Comparison of ENCODE assay signal across 24 cellular contexts in the genomic region with DNA sequence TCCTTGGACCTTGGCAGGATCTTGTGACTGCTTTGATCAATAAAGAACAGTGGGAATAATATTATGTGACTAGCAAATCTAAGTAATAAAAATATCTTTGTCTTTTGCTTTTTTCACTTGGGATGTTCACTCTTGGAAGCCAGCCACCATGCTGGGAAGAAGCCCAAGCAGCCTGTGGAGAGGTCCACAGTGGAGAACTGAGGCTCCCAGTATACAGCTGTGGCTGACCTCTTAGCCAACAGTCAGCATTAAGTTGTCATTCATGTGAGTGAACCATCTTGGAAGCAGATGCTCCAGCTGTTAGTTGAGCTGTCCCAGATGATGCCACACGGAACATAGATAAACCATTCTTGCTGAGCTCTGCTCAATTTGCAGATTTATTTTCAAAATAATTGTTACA.
"Had no signal": no experiment of that assay in that cellular context is flagged by ENCODE, and none has a peak within 500 bp of the region (broad histone marks: within the 10 kb centered on the region; RNA-seq: fewer than 3 reads in every experiment).

No MANE protein-coding gene starts in this region.

- H3K4me1 Mint-ChIP-seq: memory B cell; naive thymus-derived CD4-positive, alpha-beta T cell; neural progenitor cell had no signal

- H3K4me1 ChIP-seq: breast epithelium, esophagus squamous epithelium, gastroesophageal sphincter, neural progenitor cell, psoas muscle, right lobe of liver, tibial artery had no signal

- H3K4me2 ChIP-seq: hepatocyte, neural progenitor cell had no signal

- H3K27me3 ChIP-seq: breast epithelium, esophagus squamous epithelium, gastroesophageal sphincter, hepatocyte, neural progenitor cell, right lobe of liver, tibial artery had no signal

- H3K36me3 Mint-ChIP-seq: memory B cell; naive thymus-derived CD4-positive, alpha-beta T cell; neural progenitor cell had no signal

- H3K27ac ChIP-seq: breast epithelium, esophagus squamous epithelium, gastroesophageal sphincter, hepatocyte, neural progenitor cell, psoas muscle, right lobe of liver, tibial artery, WERI-Rb-1 had no signal

- H3K27me3 Mint-ChIP-seq: dendritic cell treated with granulocyte-macrophage colony-stimulating factor and Interleukin-4, amounts not matched to agents 40 ng/mL and 50 ng/mL, for 4 days; naive thymus-derived CD4-positive, alpha-beta T cell had no signal

- H3K4me3 Mint-ChIP-seq: dendritic cell treated with granulocyte-macrophage colony-stimulating factor and Interleukin-4, amounts not matched to agents 40 ng/mL and 50 ng/mL, for 4 days; memory B cell; naive thymus-derived CD4-positive, alpha-beta T cell; neural progenitor cell had no signal

- H3K36me3 ChIP-seq: breast epithelium, esophagus squamous epithelium, gastroesophageal sphincter, neural progenitor cell, right lobe of liver, tibial artery, WERI-Rb-1 had no signal

- H3K79me2 ChIP-seq: hepatocyte had no signal

- DNase-seq: activated CD4-positive, alpha-beta T cell treated with anti-CD3 and anti-CD28 coated beads for 1 hour; activated CD8-positive, alpha-beta memory T cell treated with anti-CD3 and anti-CD28 coated beads for 24 hours; activated CD8-positive, alpha-beta memory T cell treated with anti-CD3 and anti-CD28 coated beads, Interleukin-2, amount 50 U/mL, for 48 hours; activated effector memory CD4-positive, alpha-beta T cell treated with anti-CD3 and anti-CD28 coated beads, Interleukin-2, amount 50 U/mL, for 16 hours; activated naive CD4-positive, alpha-beta T cell treated with anti-CD3 and anti-CD28 coated beads, Interleukin-2, amount 50 U/mL, for 16 hours; activated T-cell treated with anti-CD3 and anti-CD28 coated beads, Interleukin-2, amount 50 U/mL, for 48 hours; cerebellar nuclear complex; effector CD8-positive, alpha-beta T cell; esophagus squamous epithelium; naive thymus-derived CD4-positive, alpha-beta T cell; psoas muscle; right lobe of liver; stimulated activated CD8-positive, alpha-beta memory T cell treated with anti-CD3 and anti-CD28 coated beads, Interleukin-4, amount 100 ng/mL, for 48 hours; stimulated activated naive CD4-positive, alpha-beta T cell; SW 1271; tibial artery; WERI-Rb-1 had no signal

- H3K4me3 ChIP-seq: breast epithelium, esophagus squamous epithelium, gastroesophageal sphincter, hepatocyte, mucosa of descending colon, neural progenitor cell, psoas muscle, right lobe of liver, tibial artery had no signal

- H3K9me3 ChIP-seq: breast epithelium, esophagus squamous epithelium, mucosa of descending colon, right lobe of liver, tibial artery had no signal

- H3K27ac Mint-ChIP-seq: dendritic cell treated with granulocyte-macrophage colony-stimulating factor and Interleukin-4, amounts not matched to agents 40 ng/mL and 50 ng/mL, for 4 days; memory B cell; naive thymus-derived CD4-positive, alpha-beta T cell; neural progenitor cell had no signal

- H3K9ac ChIP-seq: neural progenitor cell had no signal

- H3K9me3 Mint-ChIP-seq: neural progenitor cell had no signal

- ATAC-seq: gastroesophageal sphincter; mucosa of descending colon; naive thymus-derived CD4-positive, alpha-beta T cell; psoas muscle; right lobe of liver had no signal

- H2AFZ ChIP-seq: hepatocyte, neural progenitor cell had no signal
